6 cellular contexts compared by ENCODE assay signal in the genomic region with DNA sequence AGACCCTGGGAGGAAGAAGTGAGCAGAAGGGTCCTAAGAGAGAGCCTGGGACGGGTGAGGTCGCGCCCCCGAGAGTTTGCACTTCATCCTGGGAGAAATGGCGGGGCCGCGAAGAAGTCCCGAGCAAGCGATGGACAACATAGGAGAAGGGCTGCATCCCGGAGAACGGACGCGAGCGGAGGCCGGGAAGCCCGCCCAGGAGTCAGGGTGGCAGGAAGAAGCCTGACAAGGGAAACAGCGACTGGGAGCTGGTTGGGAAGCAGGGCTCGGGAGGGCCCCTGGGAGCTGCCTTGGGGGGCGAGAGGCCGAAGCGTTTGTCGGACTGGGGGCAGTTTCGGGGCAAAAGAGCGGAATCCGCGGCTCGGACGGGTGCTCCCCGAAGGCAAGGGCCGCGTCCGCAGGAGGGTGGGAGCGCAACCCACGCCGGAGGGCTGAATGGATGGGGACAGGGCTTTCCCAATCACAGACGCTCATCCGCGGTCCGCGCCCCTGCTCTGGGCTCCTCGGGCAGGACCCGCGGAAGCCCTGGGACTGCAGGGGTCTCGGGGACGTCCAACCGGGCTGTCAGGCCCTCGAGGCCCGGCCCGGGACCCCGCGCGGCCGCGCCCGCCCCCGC. TPM values are rescaled to one million over a fixed set of nuclear protein-coding genes. Genes with fewer than 3 reads are reported as not detected.
A peak's percentile ranks its signal among the peaks of the same experiment; 100 is the strongest.
DNase-seq lines count a peak whose midpoint lies in the region; ATAC-seq and TF ChIP-seq lines count a peak whose summit lies in the region.

No MANE protein-coding gene starts in this region.

- peak overlapping the region; percentile 95 for H3K4me3 Mint-ChIP-seq in activated CD4-positive, alpha-beta memory T cell treated with anti-CD3 and anti-CD28 coated beads for 36 hours

- peaks cover 27% of the 10 kb centered on the region for H3K4me1 Mint-ChIP-seq in activated CD4-positive, alpha-beta memory T cell treated with anti-CD3 and anti-CD28 coated beads for 36 hours (ENCODE audit: low read depth)

- peak overlapping the region; percentile 98 for H3K27ac Mint-ChIP-seq in activated CD4-positive, alpha-beta memory T cell treated with anti-CD3 and anti-CD28 coated beads for 36 hours

- TF ChIP-seq CTCF in left lung (IDR thresholded peaks at IDR 0.05) = no peak

- H3K9me3 ChIP-seq in left lung = no peaks in the 10 kb centered on the region

- peaks cover 14 to 51% of the 10 kb centered on the region in 2 donors for H3K4me1 ChIP-seq in left lung

- peak; percentile 8 for ATAC-seq in left lung

- DNase-seq in DMS53 (lab: John Stamatoyannopoulos, UW) = peak; percentile 46
- no peak for DNase-seq in DMS53 treated with DMSO at 0.1 percent for 48 hours (lab: John Stamatoyannopoulos, UW; ENCODE audit: unreplicated experiment)
- no peak for DNase-seq in activated CD4-positive, alpha-beta memory T cell treated with anti-CD3 and anti-CD28 coated beads for 36 hours
- peak in 1 of 2 donors; percentile 84 for DNase-seq in left lung
- DNase-seq in ureter (ENCODE audit: low spot score) = no peak
- DNase-seq in AG08395 (ENCODE audit: low spot score) = no peak

- intact Hi-C loops in activated CD4-positive, alpha-beta memory T cell treated with anti-CD3 and anti-CD28 coated beads for 36 hours (cut with micrococcal nuclease) = loop anchor here (1.0 to 5.0 kb wide), 4 partner anchors 9 to 197 kb away; a partner anchor contains a TSS
- intact Hi-C loops in left lung (cut with DNase I) = no loop called here

- CTCF ChIA-PET in activated CD4-positive, alpha-beta memory T cell treated with anti-CD3 and anti-CD28 coated beads for 36 hours (lab: Charles Lee) = interaction anchor here (0.7 to 3.3 kb wide), 5 partner anchors 9 to 20 kb away, joined by 3 to 19 read pairs (median 6); no protein-coding TSS in a partner anchor

- H3K27me3 Mint-ChIP-seq in activated CD4-positive, alpha-beta memory T cell treated with anti-CD3 and anti-CD28 coated beads for 36 hours = no peaks in the 10 kb centered on the region

- H3K27ac ChIP-seq in left lung = peak overlapping the region; percentile 82 to 92

- H3K9me3 Mint-ChIP-seq in activated CD4-positive, alpha-beta memory T cell treated with anti-CD3 and anti-CD28 coated beads for 36 hours = no peaks in the 10 kb centered on the region

- H3K4me3 ChIP-seq in left lung = peak overlapping the region; percentile 73 to 86

- peaks cover 0 to 14% of the 10 kb centered on the region in 2 donors for H3K36me3 ChIP-seq in left lung

- POLR2A ChIA-PET in activated CD4-positive, alpha-beta memory T cell treated with anti-CD3 and anti-CD28 coated beads for 36 hours (lab: Charles Lee) = interaction anchor here (1.0 to 2.4 kb wide), 6 partner anchors 9 to 28 kb away, joined by 3 to 20 read pairs (median 4); a partner anchor contains a TSS

- H3K27me3 ChIP-seq in left lung = no peaks in the 10 kb centered on the region

- H3K36me3 Mint-ChIP-seq in activated CD4-positive, alpha-beta memory T cell treated with anti-CD3 and anti-CD28 coated beads for 36 hours = peaks cover 16% of the 10 kb centered on the region

RNA-seq across cellular contexts. Expression of a gene that starts 0.5 kb away (rescaled TPM):
- 100 to 1,000 TPM; 108 to 110 TPM for total RNA-seq in activated CD4-positive, alpha-beta memory T cell treated with anti-CD3 and anti-CD28 coated beads for 36 hours
- total RNA-seq in left lung (10 to 100 TPM; 70.2 to 72.7 TPM), ureter (58.1 TPM)

RNA-seq across cellular contexts. Expression of a gene that starts 20.4 kb away (rescaled TPM):
- total RNA-seq in activated CD4-positive, alpha-beta memory T cell treated with anti-CD3 and anti-CD28 coated beads for 36 hours = 1 to 10 TPM; 5.7 to 5.8 TPM
- 1 to 10 TPM; 7.2 to 9.4 TPM for total RNA-seq in left lung
- total RNA-seq in ureter = 4.1 TPM

RNA-seq across cellular contexts. Expression of a gene that starts 20.4 kb away (rescaled TPM):
- 10 to 100 TPM; 24.2 to 28.4 TPM for total RNA-seq in activated CD4-positive, alpha-beta memory T cell treated with anti-CD3 and anti-CD28 coated beads for 36 hours
- total RNA-seq in left lung = 10 to 100 TPM; 75.4 to 86.6 TPM
- 82.3 TPM for total RNA-seq in ureter

RNA-seq across cellular contexts. Expression of a gene that starts 21.4 kb away (rescaled TPM):
- total RNA-seq in activated CD4-positive, alpha-beta memory T cell treated with anti-CD3 and anti-CD28 coated beads for 36 hours = 10 to 100 TPM; 23.3 to 24.2 TPM
- total RNA-seq in left lung (10 to 100 TPM; 18.5 to 28.8 TPM), ureter (14.8 TPM)

RNA-seq across cellular contexts. Expression of a gene that starts 36.5 kb away (rescaled TPM):
- 10 to 100 TPM; 41.9 to 45.3 TPM for total RNA-seq in activated CD4-positive, alpha-beta memory T cell treated with anti-CD3 and anti-CD28 coated beads for 36 hours
- 10 to 100 TPM; 20.3 to 30.8 TPM for total RNA-seq in left lung
- total RNA-seq in ureter = 39.3 TPM
